In genomic region chrX:131830400-131831184, GRCh38 we compare ENCODE assay signal across 8 cellular contexts.
DNase-seq lines count a peak whose midpoint lies in the region; ATAC-seq and TF ChIP-seq lines count a peak whose summit lies in the region.

No MANE protein-coding gene starts in this region.

- peak overlapping the region; percentile 71 for H3K4me3 Mint-ChIP-seq in Calu3 (ENCODE audit: low read depth, unreplicated experiment)

- no peaks in the 10 kb centered on the region for H3K9me3 ChIP-seq in HUES6 (ENCODE audit: control insufficient read depth, insufficient read depth, low read depth, low read length)

- no peaks in the 10 kb centered on the region for H3K27me3 Mint-ChIP-seq in Calu3 (ENCODE audit: unreplicated experiment)

- H3K4me1 ChIP-seq in HUES6 (ENCODE audit: control insufficient read depth, insufficient read depth, low read length) = peaks cover 33% of the 10 kb centered on the region

- peaks cover 19% of the 10 kb centered on the region for H3K36me3 ChIP-seq in HUES6 (ENCODE audit: control insufficient read depth, insufficient read depth, low read length)

- peaks cover 10% of the 10 kb centered on the region for H3K4me1 Mint-ChIP-seq in Calu3 (ENCODE audit: low read depth, unreplicated experiment)

- BruUV-seq in Calu3 (replicated peaks; lab: Mats Ljungman, UMichigan) = TSS peak; percentile 85

- TF ChIP-seq CTCF in Calu3 (IDR thresholded peaks at IDR 0.05; ENCODE audit: unreplicated experiment) = no peak

- peak overlapping the region; percentile 92 for H3K4me3 ChIP-seq in HUES6 (ENCODE audit: low read depth, low read length)

- CTCF ChIA-PET in Calu3 (lab: Charles Lee) = interaction anchor here (0.7 to 1.4 kb wide), 2 partner anchors 17 to 262 kb away, joined by 3 read pairs; no protein-coding TSS in a partner anchor

- peak overlapping the region; percentile 92 for H3K9ac ChIP-seq in HUES6 (ENCODE audit: low read length)

- H3K27ac ChIP-seq in HUES6 (ENCODE audit: low read depth, low read length) = peak overlapping the region; percentile 82
- H3K27ac ChIP-seq in angular gyrus (ENCODE audit: low read depth, low read length) = peak overlapping the region; percentile 90

- H3K27ac Mint-ChIP-seq in Calu3 (ENCODE audit: unreplicated experiment) = peak overlapping the region; percentile 60

- H3K36me3 Mint-ChIP-seq in Calu3 (ENCODE audit: insufficient read depth, unreplicated experiment) = peaks cover 12% of the 10 kb centered on the region

- no peaks in the 10 kb centered on the region; the same call in 1 of the 2 replicates for H3K27me3 ChIP-seq in HUES6 (ENCODE audit: control insufficient read depth, insufficient read depth, low read length)

- no peaks in the 10 kb centered on the region for H3K9me3 Mint-ChIP-seq in Calu3 (ENCODE audit: low read depth, unreplicated experiment)

- ATAC-seq in GM21367 (IDR thresholded peaks at IDR 0.05; ENCODE audit: unreplicated experiment) = peak; percentile 72

- intact Hi-C loops in Calu3 (cut with micrococcal nuclease; ENCODE audit: unreplicated experiment) = loop anchor here (10.0 kb wide), 1 partner anchor 194 kb away; the partner anchor contains the start of gene STK26

- DNase-seq in Calu3 (peak; percentile 74), OCI-M2 (lab: John Stamatoyannopoulos, UW; ENCODE audit: unreplicated experiment) (peak; percentile 81), hepatic stellate cell (ENCODE audit: low spot score) (peak; percentile 20), renal cortical epithelial cell (ENCODE audit: low read depth) (peak; percentile 21), LoVo (ENCODE audit: low spot score) (no peak)
